ENCODE assay signal across 15 cellular contexts in genomic region chr13:67075239-67075638, GRCh38.
DNase-seq lines count a peak whose midpoint lies in the region; ATAC-seq, FAIRE-seq and TF ChIP-seq lines count a peak whose summit lies in the region.
"Had no signal": no experiment of that assay in that cellular context is flagged by ENCODE, and none has a peak within 500 bp of the region (broad histone marks: within the 10 kb centered on the region; RNA-seq: fewer than 3 reads in every experiment).

No MANE protein-coding gene starts in this region.

- DNase-seq in EH (ENCODE audit: low read depth) (peak; percentile 1), endothelial cell of umbilical vein (ENCODE audit: low read depth, low spot score) (peak; percentile 21), middle frontal gyrus (ENCODE audit: extremely low spot score, low spot score) (peak; percentile 33), T1000 (lab: John Stamatoyannopoulos, UW) (no peak)
- DNase-seq in stimulated activated CD4-positive, alpha-beta T cell treated with anti-CD3 and anti-CD28 coated beads, Interleukin-12 subunit alpha, Interleukin-12 subunit beta, amount 100 ng/mL, for 4 hours, result no peak
- DNase-seq: activated CD8-positive, alpha-beta memory T cell treated with anti-CD3 and anti-CD28 coated beads, Interleukin-2, amount 10 ng/mL, durations not matched to agents 7 days and 5 days; adrenal gland; MM.1S; T-helper 2 cell; testis had no signal

- H3K9me3 ChIP-seq in OCI-LY1 (ENCODE audit: low read length) (peaks cover 4% of the 10 kb centered on the region), endothelial cell of umbilical vein (replicated peaks; ENCODE audit: control insufficient read depth, insufficient read depth, low read length) (no peaks in the 10 kb centered on the region)
- H3K9me3 ChIP-seq: adrenal gland, testis had no signal

- H3K4me2 ChIP-seq in OCI-LY1 (ENCODE audit: low read length) (peak overlapping the region; percentile 48), endothelial cell of umbilical vein (ENCODE audit: insufficient read depth, low read length) (no peak overlapping the region)

- H3K27ac ChIP-seq in OCI-LY1 (ENCODE audit: low read depth, low read length, poor library complexity, severe bottlenecking) (peak overlapping the region; percentile 9), endothelial cell of umbilical vein (ENCODE audit: insufficient read depth, low read depth, low read length) (no peak overlapping the region)
- H3K27ac ChIP-seq: adrenal gland, testis had no signal

- no peaks in the 10 kb centered on the region for H3K9me2 ChIP-seq in OCI-LY1 (ENCODE audit: low read depth, low read length)

- H3K4me1 ChIP-seq in OCI-LY1 (ENCODE audit: insufficient read depth, low read length, severe bottlenecking) (peaks cover 35% of the 10 kb centered on the region), endothelial cell of umbilical vein (ENCODE audit: control insufficient read depth, extremely low read depth, insufficient read depth, low read length) (no peaks in the 10 kb centered on the region)
- H3K4me1 ChIP-seq: adrenal gland, testis had no signal

- POLR2A ChIA-PET in endothelial cell of umbilical vein (lab: Charles Lee), result no interaction called here

- BruUV-seq in endothelial cell of umbilical vein (replicated peaks; lab: Mats Ljungman, UMichigan), result no TSS peak

- no peaks in the 10 kb centered on the region for H3K9me1 ChIP-seq in endothelial cell of umbilical vein (replicated peaks; ENCODE audit: control insufficient read depth, extremely low read depth, insufficient read depth, low read length)

- H3K4me3 ChIP-seq in OCI-LY1 (ENCODE audit: low read depth, low read length, poor library complexity, severe bottlenecking) (peak overlapping the region; percentile 23), endothelial cell of umbilical vein (replicated peaks in 1 of 3; ENCODE audit: insufficient read depth in 1 of 3, low read depth in 1 of 3, low read length in 3 of 3) (no peak overlapping the region)
- H3K4me3 ChIP-seq: adrenal gland, GM12878, testis had no signal

- CTCF ChIA-PET in endothelial cell of umbilical vein (lab: Charles Lee), result no interaction called here

- dilution Hi-C loops in endothelial cell of umbilical vein (cut with MboI; ENCODE audit: extremely low pct_ligation_motif_present, low sequenced_read_pairs), result no loop called here

- TF ChIP-seq POLR2A in endothelial cell of umbilical vein (IDR thresholded peaks at IDR 0.05; ENCODE audit: low read depth, low read length), result no peak

- H3K27me3 ChIP-seq in OCI-LY1 (ENCODE audit: insufficient read depth, low read length) (no peaks in the 10 kb centered on the region), endothelial cell of umbilical vein (ENCODE audit: control insufficient read depth in 2 of 2, insufficient read depth in 2 of 2, low read length in 2 of 2) (no peaks in the 10 kb centered on the region)
- H3K27me3 ChIP-seq: adrenal gland, testis had no signal

- no peak for FAIRE-seq in endothelial cell of umbilical vein (lab: Jason Lieb, UNC)
- FAIRE-seq: GM12878, islet of Langerhans had no signal

- no peaks in the 10 kb centered on the region for H3K36me3 ChIP-seq in OCI-LY1 (ENCODE audit: insufficient read depth, low read length)
- H3K36me3 ChIP-seq in endothelial cell of umbilical vein (ENCODE audit: control insufficient read depth in 2 of 2, extremely low read depth in 1 of 2, insufficient read depth in 2 of 2, low read length in 2 of 2), result no peaks in the 10 kb centered on the region
- H3K36me3 ChIP-seq: adrenal gland had no signal

- TF ChIP-seq CTCF in OCI-LY1 (IDR thresholded peaks at IDR 0.05; ENCODE audit: low read length), result peak; percentile 58
- TF ChIP-seq CTCF in endothelial cell of umbilical vein (IDR thresholded peaks at IDR 0.05; ENCODE audit: extremely low read depth in 1 of 2, insufficient read depth in 1 of 2, low read depth in 1 of 2, low read length in 2 of 2), result no peak

- intact Hi-C loops in endothelial cell of umbilical vein (cut with micrococcal nuclease), result loop anchor here (5.0 kb wide), 1 partner anchor 147 kb away; no protein-coding TSS in a partner anchor

- H3K79me2 ChIP-seq in OCI-LY1 (ENCODE audit: insufficient read depth, low read length) (no peaks in the 10 kb centered on the region), endothelial cell of umbilical vein (ENCODE audit: control insufficient read depth, insufficient read depth, low read length) (no peaks in the 10 kb centered on the region)

- H4K20me1 ChIP-seq in OCI-LY1 (ENCODE audit: insufficient read depth, low read length), result no peaks in the 10 kb centered on the region
- no peaks in the 10 kb centered on the region for H4K20me1 ChIP-seq in endothelial cell of umbilical vein (replicated peaks; ENCODE audit: control insufficient read depth, extremely low read depth, insufficient read depth, low read length)

- peak overlapping the region; percentile 38 for H2AFZ ChIP-seq in OCI-LY1 (ENCODE audit: low read length)
- no peak overlapping the region for H2AFZ ChIP-seq in endothelial cell of umbilical vein (ENCODE audit: low read depth, low read length)

- no peak overlapping the region; the same call in 1 of the 2 replicates for H3K9ac ChIP-seq in OCI-LY1 (ENCODE audit: low read length)
- no peak overlapping the region for H3K9ac ChIP-seq in endothelial cell of umbilical vein (replicated peaks; ENCODE audit: extremely low read depth, insufficient read depth, low read length)

- no peak for ATAC-seq in HG02870 (IDR thresholded peaks at IDR 0.05; ENCODE audit: unreplicated experiment)
- no peak for ATAC-seq in GM18517 (IDR thresholded peaks at IDR 0.05; ENCODE audit: unreplicated experiment)
- ATAC-seq: activated CD8-positive, alpha-beta memory T cell treated with anti-CD3 and anti-CD28 coated beads, Interleukin-2, amount 10 ng/mL, durations not matched to agents 7 days and 5 days; GM12878 had no signal

- H3F3A ChIP-seq in OCI-LY1 (ENCODE audit: insufficient read depth, low read length), result 0 out of 2 replicates have a peak, but pooled peaks cover 7% of the 10 kb centered on the region

TF ChIP-seq in endothelial cell of umbilical vein, 7 proteins besides CTCF, POLR2A, EP300 and RAD21:
- TF ChIP-seq EZH2 (IDR thresholded peaks at IDR 0.05; ENCODE audit: borderline replicate concordance, low read depth, low read length, severe bottlenecking) (no peak), JUN (IDR thresholded peaks at IDR 0.05; ENCODE audit: borderline replicate concordance, insufficient read depth, insufficient read length, low read depth) (no peak), GATA2 (IDR thresholded peaks at IDR 0.05; ENCODE audit: insufficient read depth, insufficient read length, low read depth, low read length) (no peak), MYC (IDR thresholded peaks at IDR 0.05; ENCODE audit: low read depth, low read length) (no peak), POLR2AphosphoS5 (IDR thresholded peaks at IDR 0.05; ENCODE audit: insufficient read depth, low read depth, low read length) (no peak), FOS (IDR thresholded peaks at IDR 0.05; ENCODE audit: borderline replicate concordance, insufficient read depth, low read length) (no peak)
- TF ChIP-seq, protein P1, sequence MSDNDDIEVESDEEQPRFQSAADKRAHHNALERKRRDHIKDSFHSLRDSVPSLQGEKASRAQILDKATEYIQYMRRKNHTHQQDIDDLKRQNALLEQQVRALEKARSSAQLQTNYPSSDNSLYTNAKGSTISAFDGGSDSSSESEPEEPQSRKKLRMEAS (IDR thresholded peaks at IDR 0.05; ENCODE audit: insufficient read depth, insufficient read length), result no peak

Comparison
In these comparisons a context has a peak if more than half of its experiments do, and no peak if none do; other contexts are left out.
1. DNase-seq: peak in EH (single experiment), endothelial cell of umbilical vein (single experiment) and middle frontal gyrus (single experiment); none in T1000 (single experiment) and stimulated activated CD4-positive, alpha-beta T cell treated with anti-CD3 and anti-CD28 coated beads, Interleukin-12 subunit alpha, Interleukin-12 subunit beta, amount 100 ng/mL, for 4 hours (single experiment).